14 cellular contexts compared by ENCODE assay signal in genomic region chrX:155022587-155022986, GRCh38. TPM values are rescaled to one million over a fixed set of nuclear protein-coding genes. Genes with fewer than 3 reads are reported as not detected.
A peak's percentile ranks its signal among the peaks of the same experiment; 100 is the strongest.
DNase-seq lines count a peak whose midpoint lies in the region; FAIRE-seq and TF ChIP-seq lines count a peak whose summit lies in the region.
"Had no signal": no experiment of that assay in that cellular context is flagged by ENCODE, and none has a peak within 500 bp of the region (broad histone marks: within the 10 kb centered on the region; RNA-seq: fewer than 3 reads in every experiment).

TSS of gene F8 (minus strand) at chrX:155022723. CDS start at chrX:155022552, 171 bp downstream.

- no peaks in the 10 kb centered on the region for H3K36me3 ChIP-seq in esophagus muscularis mucosa

- no peak for TF ChIP-seq CTCF in esophagus muscularis mucosa (IDR thresholded peaks at IDR 0.05)

- intact Hi-C loops in esophagus muscularis mucosa (cut with DNase I): no loop called here

- H3K4me1 ChIP-seq in esophagus muscularis mucosa: peaks cover 0 to 5% (median 0%) of the 10 kb centered on the region in 4 donors

- no peak for TF ChIP-seq EP300 in esophagus muscularis mucosa (IDR thresholded peaks at IDR 0.05)

- no peaks in the 10 kb centered on the region for H3K27me3 ChIP-seq in esophagus muscularis mucosa

- 33% methylated on average over 1 of the region's 1 CpG for WGBS in esophagus muscularis mucosa

- POLR2A ChIA-PET in activated CD8-positive, alpha-beta memory T cell treated with anti-CD3 and anti-CD28 coated beads for 36 hours (lab: Charles Lee): no interaction called here

- H3K4me3 ChIP-seq in esophagus muscularis mucosa: peak within 1 kb of the TSS; percentile 2 to 24 (median 20)
- H3K4me3 ChIP-seq: A549 had no signal

- H3K9me3 ChIP-seq in esophagus muscularis mucosa: no peaks in the 10 kb centered on the region
- H3K9me3 ChIP-seq: A549 had no signal

- DNase-seq in activated CD8-positive, alpha-beta memory T cell treated with anti-CD3 and anti-CD28 coated beads, Interleukin-2, amount 50 U/mL, for 4 hours: no peak
- no peak for DNase-seq in esophagus muscularis mucosa (ENCODE audit: extremely low spot score)
- no peak for DNase-seq in mesenteric fat pad (ENCODE audit: low spot score)
- no peak for DNase-seq in ureter (ENCODE audit: low spot score)
- no peak for DNase-seq in stimulated activated CD4-positive, alpha-beta T cell treated with anti-CD3 and anti-CD28 coated beads, Interleukin-2, amount 100 ng/mL, for 24 hours
- no peak for DNase-seq in GM12892 (ENCODE audit: insufficient read length)
- no peak for DNase-seq in activated CD4-positive, alpha-beta T cell treated with anti-CD3 and anti-CD28 coated beads, Interleukin-2, amount 50 U/mL, for 4 hours
- DNase-seq: CD4-positive, CD25-positive, alpha-beta regulatory T cell; H9; MM.1S; NCI-H1930; NCI-H524 treated with DMSO at 0.1 percent for 48 hours had no signal

- no peak within 1 kb of the TSS for H3K27ac ChIP-seq in esophagus muscularis mucosa (replicated peaks in 1 of 4)
- H3K27ac ChIP-seq: A549 had no signal

- CTCF ChIA-PET in activated CD8-positive, alpha-beta memory T cell treated with anti-CD3 and anti-CD28 coated beads for 36 hours (lab: Charles Lee): no interaction called here

- no peak for FAIRE-seq in GM12892 (lab: Jason Lieb, UNC)

- TF ChIP-seq POLR2A in esophagus muscularis mucosa (IDR thresholded peaks at IDR 0.05; ENCODE audit: low read depth): no peak
- no peak for TF ChIP-seq POLR2A in GM12892 (IDR thresholded peaks at IDR 0.05; ENCODE audit: low read depth, low read length)

RNA-seq across cellular contexts. Expression of gene F8, which starts in this region (rescaled TPM):
- total RNA-seq in activated CD8-positive, alpha-beta memory T cell treated with anti-CD3 and anti-CD28 coated beads for 36 hours: 10 to 100 TPM; 10.1 to 10.2 TPM
- total RNA-seq in esophagus muscularis mucosa (10 to 100 TPM; 17.0 to 30.0 (median 22.3) TPM), mesenteric fat pad (43.5 TPM), ureter (28.2 TPM)
- 5.3 TPM for polyA plus RNA-seq in GM12892 (2012; ENCODE audit: missing spikeins)
